ENCODE assay signal across 1 cellular context in the genomic region with DNA sequence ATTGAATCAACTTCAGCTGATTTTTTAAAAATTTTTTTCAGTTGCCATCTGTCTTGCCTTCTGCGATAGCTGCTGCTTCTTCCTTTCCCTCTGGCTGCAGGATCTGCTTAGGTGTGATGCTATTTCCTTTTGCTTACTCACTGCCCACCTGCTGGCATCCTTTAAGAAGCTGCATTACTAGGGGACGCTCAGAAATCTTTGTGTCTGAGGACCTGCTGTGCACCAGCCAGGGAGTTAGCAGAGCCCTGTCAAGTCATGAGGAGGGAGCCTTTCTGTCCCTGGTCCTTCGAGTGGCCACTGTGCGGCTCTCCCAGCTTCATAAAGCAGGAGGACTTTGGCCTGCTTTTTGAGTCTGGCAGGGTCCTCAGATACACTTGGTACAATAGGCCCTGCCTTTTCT.
TF ChIP-seq lines count a peak whose summit lies in the region.

No MANE protein-coding gene starts in this region.

TF ChIP-seq in H1, 55 proteins besides CTCF, POLR2A, EP300 and RAD21 (continued from another document):
- TF ChIP-seq KDM4A (IDR thresholded peaks at IDR 0.05; ENCODE audit: low read depth, low read length, severe bottlenecking) (no peak), NANOG (IDR thresholded peaks at IDR 0.05; ENCODE audit: insufficient read depth, low read depth, low read length, poor library complexity, severe bottlenecking) (no peak), TAF1 (IDR thresholded peaks at IDR 0.05; ENCODE audit: low read depth, low read length) (no peak), JUND (IDR thresholded peaks at IDR 0.05; ENCODE audit: low read length) (peak; percentile 62; the same call in 1 of the 2 replicates), PHF8 (conservative IDR thresholded peaks at IDR 0.05; ENCODE audit: low read depth, low read length) (no peak), NRF1 (IDR thresholded peaks at IDR 0.05; ENCODE audit: low read depth, low read length) (no peak), BRCA1 (IDR thresholded peaks at IDR 0.05; ENCODE audit: low read depth, low read length) (no peak), SIN3A (conservative IDR thresholded peaks at IDR 0.05 in 1 of 2, IDR thresholded peaks at IDR 0.05 in 1 of 2; ENCODE audit: low read depth in 1 of 2, low read length in 2 of 2) (no peak), TEAD4 (IDR thresholded peaks at IDR 0.05; ENCODE audit: low read depth, low read length) (0 out of 2 replicates have a peak, but pooled peaks have one; percentile 34)
- TF ChIP-seq, protein P1, sequence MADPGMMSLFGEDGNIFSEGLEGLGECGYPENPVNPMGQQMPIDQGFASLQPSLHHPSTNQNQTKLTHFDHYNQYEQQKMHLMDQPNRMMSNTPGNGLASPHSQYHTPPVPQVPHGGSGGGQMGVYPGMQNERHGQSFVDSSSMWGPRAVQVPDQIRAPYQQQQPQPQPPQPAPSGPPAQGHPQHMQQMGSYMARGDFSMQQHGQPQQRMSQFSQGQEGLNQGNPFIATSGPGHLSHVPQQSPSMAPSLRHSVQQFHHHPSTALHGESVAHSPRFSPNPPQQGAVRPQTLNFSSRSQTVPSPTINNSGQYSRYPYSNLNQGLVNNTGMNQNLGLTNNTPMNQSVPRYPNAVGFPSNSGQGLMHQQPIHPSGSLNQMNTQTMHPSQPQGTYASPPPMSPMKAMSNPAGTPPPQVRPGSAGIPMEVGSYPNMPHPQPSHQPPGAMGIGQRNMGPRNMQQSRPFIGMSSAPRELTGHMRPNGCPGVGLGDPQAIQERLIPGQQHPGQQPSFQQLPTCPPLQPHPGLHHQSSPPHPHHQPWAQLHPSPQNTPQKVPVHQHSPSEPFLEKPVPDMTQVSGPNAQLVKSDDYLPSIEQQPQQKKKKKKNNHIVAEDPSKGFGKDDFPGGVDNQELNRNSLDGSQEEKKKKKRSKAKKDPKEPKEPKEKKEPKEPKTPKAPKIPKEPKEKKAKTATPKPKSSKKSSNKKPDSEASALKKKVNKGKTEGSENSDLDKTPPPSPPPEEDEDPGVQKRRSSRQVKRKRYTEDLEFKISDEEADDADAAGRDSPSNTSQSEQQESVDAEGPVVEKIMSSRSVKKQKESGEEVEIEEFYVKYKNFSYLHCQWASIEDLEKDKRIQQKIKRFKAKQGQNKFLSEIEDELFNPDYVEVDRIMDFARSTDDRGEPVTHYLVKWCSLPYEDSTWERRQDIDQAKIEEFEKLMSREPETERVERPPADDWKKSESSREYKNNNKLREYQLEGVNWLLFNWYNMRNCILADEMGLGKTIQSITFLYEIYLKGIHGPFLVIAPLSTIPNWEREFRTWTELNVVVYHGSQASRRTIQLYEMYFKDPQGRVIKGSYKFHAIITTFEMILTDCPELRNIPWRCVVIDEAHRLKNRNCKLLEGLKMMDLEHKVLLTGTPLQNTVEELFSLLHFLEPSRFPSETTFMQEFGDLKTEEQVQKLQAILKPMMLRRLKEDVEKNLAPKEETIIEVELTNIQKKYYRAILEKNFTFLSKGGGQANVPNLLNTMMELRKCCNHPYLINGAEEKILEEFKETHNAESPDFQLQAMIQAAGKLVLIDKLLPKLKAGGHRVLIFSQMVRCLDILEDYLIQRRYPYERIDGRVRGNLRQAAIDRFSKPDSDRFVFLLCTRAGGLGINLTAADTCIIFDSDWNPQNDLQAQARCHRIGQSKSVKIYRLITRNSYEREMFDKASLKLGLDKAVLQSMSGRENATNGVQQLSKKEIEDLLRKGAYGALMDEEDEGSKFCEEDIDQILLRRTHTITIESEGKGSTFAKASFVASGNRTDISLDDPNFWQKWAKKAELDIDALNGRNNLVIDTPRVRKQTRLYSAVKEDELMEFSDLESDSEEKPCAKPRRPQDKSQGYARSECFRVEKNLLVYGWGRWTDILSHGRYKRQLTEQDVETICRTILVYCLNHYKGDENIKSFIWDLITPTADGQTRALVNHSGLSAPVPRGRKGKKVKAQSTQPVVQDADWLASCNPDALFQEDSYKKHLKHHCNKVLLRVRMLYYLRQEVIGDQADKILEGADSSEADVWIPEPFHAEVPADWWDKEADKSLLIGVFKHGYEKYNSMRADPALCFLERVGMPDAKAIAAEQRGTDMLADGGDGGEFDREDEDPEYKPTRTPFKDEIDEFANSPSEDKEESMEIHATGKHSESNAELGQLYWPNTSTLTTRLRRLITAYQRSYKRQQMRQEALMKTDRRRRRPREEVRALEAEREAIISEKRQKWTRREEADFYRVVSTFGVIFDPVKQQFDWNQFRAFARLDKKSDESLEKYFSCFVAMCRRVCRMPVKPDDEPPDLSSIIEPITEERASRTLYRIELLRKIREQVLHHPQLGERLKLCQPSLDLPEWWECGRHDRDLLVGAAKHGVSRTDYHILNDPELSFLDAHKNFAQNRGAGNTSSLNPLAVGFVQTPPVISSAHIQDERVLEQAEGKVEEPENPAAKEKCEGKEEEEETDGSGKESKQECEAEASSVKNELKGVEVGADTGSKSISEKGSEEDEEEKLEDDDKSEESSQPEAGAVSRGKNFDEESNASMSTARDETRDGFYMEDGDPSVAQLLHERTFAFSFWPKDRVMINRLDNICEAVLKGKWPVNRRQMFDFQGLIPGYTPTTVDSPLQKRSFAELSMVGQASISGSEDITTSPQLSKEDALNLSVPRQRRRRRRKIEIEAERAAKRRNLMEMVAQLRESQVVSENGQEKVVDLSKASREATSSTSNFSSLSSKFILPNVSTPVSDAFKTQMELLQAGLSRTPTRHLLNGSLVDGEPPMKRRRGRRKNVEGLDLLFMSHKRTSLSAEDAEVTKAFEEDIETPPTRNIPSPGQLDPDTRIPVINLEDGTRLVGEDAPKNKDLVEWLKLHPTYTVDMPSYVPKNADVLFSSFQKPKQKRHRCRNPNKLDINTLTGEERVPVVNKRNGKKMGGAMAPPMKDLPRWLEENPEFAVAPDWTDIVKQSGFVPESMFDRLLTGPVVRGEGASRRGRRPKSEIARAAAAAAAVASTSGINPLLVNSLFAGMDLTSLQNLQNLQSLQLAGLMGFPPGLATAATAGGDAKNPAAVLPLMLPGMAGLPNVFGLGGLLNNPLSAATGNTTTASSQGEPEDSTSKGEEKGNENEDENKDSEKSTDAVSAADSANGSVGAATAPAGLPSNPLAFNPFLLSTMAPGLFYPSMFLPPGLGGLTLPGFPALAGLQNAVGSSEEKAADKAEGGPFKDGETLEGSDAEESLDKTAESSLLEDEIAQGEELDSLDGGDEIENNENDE (IDR thresholded peaks at IDR 0.05; ENCODE audit: insufficient replicate concordance, low read length), result no peak
- TF ChIP-seq, protein P2, sequence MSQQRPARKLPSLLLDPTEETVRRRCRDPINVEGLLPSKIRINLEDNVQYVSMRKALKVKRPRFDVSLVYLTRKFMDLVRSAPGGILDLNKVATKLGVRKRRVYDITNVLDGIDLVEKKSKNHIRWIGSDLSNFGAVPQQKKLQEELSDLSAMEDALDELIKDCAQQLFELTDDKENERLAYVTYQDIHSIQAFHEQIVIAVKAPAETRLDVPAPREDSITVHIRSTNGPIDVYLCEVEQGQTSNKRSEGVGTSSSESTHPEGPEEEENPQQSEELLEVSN (IDR thresholded peaks at IDR 0.05), result peak; percentile 13; the same call in 1 of the 2 replicates
